Comparison of ENCODE assay signal across 22 cellular contexts in the genomic region with DNA sequence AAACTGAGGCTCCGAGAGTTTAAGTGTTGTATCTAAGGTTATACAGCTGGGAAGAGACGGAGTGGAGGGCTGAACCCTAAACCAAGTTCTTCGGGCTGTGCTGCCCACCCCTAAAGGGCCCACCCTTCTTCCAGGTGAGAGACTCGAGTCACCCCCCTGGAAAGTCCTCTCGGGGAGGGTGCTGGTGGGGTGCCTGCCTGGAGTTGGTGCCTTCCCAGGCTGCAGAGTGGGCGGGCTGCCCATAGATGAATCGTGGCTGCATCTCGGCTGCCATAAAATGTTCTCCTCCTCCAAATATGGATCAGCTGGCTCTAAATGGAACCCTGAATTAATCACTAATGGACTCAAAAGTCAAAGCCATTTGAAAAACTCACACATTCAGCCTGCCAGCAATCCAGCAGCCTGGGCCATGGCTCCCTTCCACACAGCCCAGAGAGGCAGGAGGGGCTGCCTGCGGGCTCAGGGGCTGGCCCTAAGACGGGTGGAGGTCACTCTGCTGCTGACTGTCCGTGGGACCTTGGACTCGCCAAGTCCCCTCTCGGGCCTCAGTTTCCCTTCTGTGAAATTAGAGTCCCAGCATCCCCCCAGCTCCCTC. TPM values are rescaled to one million over a fixed set of nuclear protein-coding genes. Genes with fewer than 3 reads are reported as not detected.
DNase-seq lines count a peak whose midpoint lies in the region; ATAC-seq and TF ChIP-seq lines count a peak whose summit lies in the region.
"Had no signal": no experiment of that assay in that cellular context is flagged by ENCODE, and none has a peak within 500 bp of the region (broad histone marks: within the 10 kb centered on the region; RNA-seq: fewer than 3 reads in every experiment).

No MANE protein-coding gene starts in this region.

- H3K9me3 Mint-ChIP-seq in Calu3 (ENCODE audit: low read depth, unreplicated experiment), result no peaks in the 10 kb centered on the region
- H3K9me3 Mint-ChIP-seq: CD8-positive, alpha-beta T cell had no signal

- H3K9me3 ChIP-seq in gastroesophageal sphincter (no peaks in the 10 kb centered on the region), lower lobe of right lung (no peaks in the 10 kb centered on the region), thyroid gland (no peaks in the 10 kb centered on the region)
- H3K9me3 ChIP-seq: BE2C, HAP-1 had no signal

- no peak for TF ChIP-seq CTCF in gastroesophageal sphincter (IDR thresholded peaks at IDR 0.05)
- TF ChIP-seq CTCF in lower lobe of right lung (IDR thresholded peaks at IDR 0.05), result no peak
- no peak for TF ChIP-seq CTCF in thyroid gland (IDR thresholded peaks at IDR 0.05)
- TF ChIP-seq CTCF in Calu3 (IDR thresholded peaks at IDR 0.05; ENCODE audit: unreplicated experiment), result no peak

- H3K27ac ChIP-seq in gastroesophageal sphincter, result no peak overlapping the region
- H3K27ac ChIP-seq in lower lobe of right lung, result no peak overlapping the region
- H3K27ac ChIP-seq in thyroid gland, result peak overlapping the region in 2 of 3 donors; percentile 15 to 93
- H3K27ac ChIP-seq: C4-2B, GM23248, HL-60 had no signal

- H3K27me3 Mint-ChIP-seq in Calu3 (ENCODE audit: unreplicated experiment), result peaks cover 14% of the 10 kb centered on the region

- peak; percentile 23 for ATAC-seq in gastroesophageal sphincter
- no peak for ATAC-seq in lower lobe of right lung
- ATAC-seq: CD8-positive, alpha-beta T cell; GM12878 had no signal

- no peaks in the 10 kb centered on the region for H3K36me3 Mint-ChIP-seq in Calu3 (ENCODE audit: insufficient read depth, unreplicated experiment)
- H3K36me3 Mint-ChIP-seq: CD8-positive, alpha-beta T cell had no signal

- H3K4me3 ChIP-seq in gastroesophageal sphincter, result no peak overlapping the region
- H3K4me3 ChIP-seq in lower lobe of right lung, result no peak overlapping the region
- H3K4me3 ChIP-seq in thyroid gland (replicated peaks in 1 of 3), result no peak overlapping the region
- H3K4me3 ChIP-seq: GM12878, GM23248, HAP-1 had no signal

- H3K36me3 ChIP-seq in gastroesophageal sphincter, result no peaks in the 10 kb centered on the region
- H3K36me3 ChIP-seq in lower lobe of right lung, result no peaks in the 10 kb centered on the region
- no peaks in the 10 kb centered on the region for H3K36me3 ChIP-seq in thyroid gland
- H3K36me3 ChIP-seq: BE2C, HAP-1 had no signal

- intact Hi-C loops in lower lobe of right lung (cut with DNase I) (no loop called here), thyroid gland (cut with DNase I) (no loop called here), Calu3 (cut with micrococcal nuclease; ENCODE audit: unreplicated experiment) (no loop called here)

- H3K4me3 Mint-ChIP-seq in Calu3 (ENCODE audit: low read depth, unreplicated experiment), result no peak overlapping the region
- H3K4me3 Mint-ChIP-seq: CD8-positive, alpha-beta T cell had no signal

- DNase-seq in lower lobe of right lung, result peak; percentile 25
- DNase-seq in thyroid gland, result no peak
- DNase-seq in NCI-H2081 (lab: John Stamatoyannopoulos, UW), result no peak
- DNase-seq in Calu3, result no peak
- no peak for DNase-seq in midbrain (lab: John Stamatoyannopoulos, UW)
- no peak for DNase-seq in ecto neural progenitor cell (ENCODE audit: low spot score)
- DNase-seq: ACHN; BE2C; CD8-positive, alpha-beta T cell; DMS 273 treated with DMSO at 0.1 percent for 48 hours; DMS53; DND-41; EL; GM23248 had no signal

- no TSS peak for BruUV-seq in Calu3 (replicated peaks; lab: Mats Ljungman, UMichigan)

- no peak for TF ChIP-seq POLR2A in gastroesophageal sphincter (IDR thresholded peaks at IDR 0.05)
- TF ChIP-seq POLR2A in thyroid gland (IDR thresholded peaks at IDR 0.05), result no peak

- 17 to 37% methylated on average over 2 to 8 of the region's 13 CpGs for WGBS in gastroesophageal sphincter (ENCODE audit: low coverage in 1 of 2), 2 donors
- WGBS in thyroid gland, 2 donors, result 86 to 90% methylated on average over 11 to 13 of the region's 13 CpGs

- no peak overlapping the region for H3K27ac Mint-ChIP-seq in Calu3 (ENCODE audit: unreplicated experiment)
- H3K27ac Mint-ChIP-seq: CD8-positive, alpha-beta T cell had no signal

- H3K4me1 ChIP-seq in gastroesophageal sphincter (peaks cover 0 to 36% (median 0%) of the 10 kb centered on the region in 3 donors), lower lobe of right lung (peaks cover 8% of the 10 kb centered on the region), thyroid gland (peaks cover 31 to 69% of the 10 kb centered on the region in 2 donors)
- H3K4me1 ChIP-seq: HAP-1 had no signal

- H3K4me1 Mint-ChIP-seq in Calu3 (ENCODE audit: low read depth, unreplicated experiment), result peaks cover 15% of the 10 kb centered on the region

- CTCF ChIA-PET in Calu3 (lab: Charles Lee), result no interaction called here

- TF ChIP-seq EP300 in gastroesophageal sphincter (IDR thresholded peaks at IDR 0.05), result no peak

- H3K27me3 ChIP-seq in gastroesophageal sphincter, result no peaks in the 10 kb centered on the region
- H3K27me3 ChIP-seq in lower lobe of right lung (ENCODE audit: low read depth), result no peaks in the 10 kb centered on the region
- no peaks in the 10 kb centered on the region for H3K27me3 ChIP-seq in thyroid gland
- H3K27me3 ChIP-seq: BE2C had no signal

RNA-seq across cellular contexts. Expression of a gene that starts 7.7 kb away (rescaled TPM):
- not detected for total RNA-seq in gastroesophageal sphincter
- not detected for total RNA-seq in lower lobe of right lung
- under 1 TPM in 2 of 4 donors, not detected in 2; 0.45 to 0.94 TPM for total RNA-seq in thyroid gland
- total RNA-seq in Calu3 (2022), result not detected in 2 replicates
- total RNA-seq: CD8-positive, alpha-beta T cell; G401; GM12878; GM23248; H4; HT1080 had no signal

RNA-seq across cellular contexts. Expression of a gene that starts 59.1 kb away (rescaled TPM):
- total RNA-seq in gastroesophageal sphincter (10 to 100 TPM in 2 of 4 donors, 1 to 10 TPM in 2; 2.0 to 13.9 (median 9.8) TPM), lower lobe of right lung (26.8 TPM), thyroid gland (1 to 10 TPM; 4.8 to 8.3 (median 5.6) TPM), Calu3 (2022) (not detected in 2 replicates)
- total RNA-seq: CD8-positive, alpha-beta T cell; G401; GM23248; HT1080 had no signal

Comparison
In these comparisons a context has a peak if more than half of its experiments do, and no peak if none do; other contexts are left out.
1. H3K27ac ChIP-seq: peak in thyroid gland (2 of 3); none in gastroesophageal sphincter (0 of 4) and lower lobe of right lung (single experiment).